In the genomic region with DNA sequence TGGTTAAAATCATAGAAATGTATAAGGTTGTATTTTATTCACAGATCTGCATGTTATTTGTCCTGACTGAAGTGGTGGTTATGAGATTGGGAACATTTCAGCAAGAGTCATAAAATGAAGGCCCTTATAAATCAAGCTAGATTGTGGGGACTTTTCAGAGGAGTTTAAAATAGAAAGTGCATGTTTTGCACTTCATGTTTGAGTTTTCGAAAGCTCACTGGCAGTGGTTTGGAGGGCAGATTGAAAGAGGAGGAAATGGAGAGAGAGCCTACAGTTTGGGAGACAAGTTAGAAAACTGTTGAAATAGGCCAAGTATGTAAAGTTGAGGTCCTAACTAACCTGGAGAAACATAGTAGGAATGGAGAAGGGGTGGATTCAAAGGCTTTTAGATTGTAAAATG, we compare ENCODE assay signal across 15 cellular contexts.
A peak's percentile ranks its signal among the peaks of the same experiment; 100 is the strongest.
DNase-seq lines count a peak whose midpoint lies in the region; ATAC-seq and TF ChIP-seq lines count a peak whose summit lies in the region.
"Had no signal": no experiment of that assay in that cellular context is flagged by ENCODE, and none has a peak within 500 bp of the region (broad histone marks: within the 10 kb centered on the region; RNA-seq: fewer than 3 reads in every experiment).

No MANE protein-coding gene starts in this region.

- H3K4me3 ChIP-seq in neutrophil (ENCODE audit: low read depth in 1 of 2, low read length in 1 of 2) (no peak overlapping the region), lower leg skin (ENCODE audit: low read depth, poor library complexity, severe bottlenecking) (no peak overlapping the region)

- no peaks in the 10 kb centered on the region for H3K27me3 ChIP-seq in neutrophil

- H3K27ac ChIP-seq in neutrophil = peak overlapping the region; percentile 36

- intact Hi-C loops in lower leg skin (cut with DNase I; ENCODE audit: low total_unique reads) = no loop called here

- H3K4me1 ChIP-seq in neutrophil (ENCODE audit: control insufficient read depth in 1 of 2, insufficient read depth in 1 of 2, low read depth in 1 of 2, low read length in 1 of 2) = peaks cover 27 to 32% of the 10 kb centered on the region in 2 experiments

- DNase-seq in T-helper 1 cell = no peak
- no peak for DNase-seq in lower leg skin (ENCODE audit: low spot score in 2 of 2)
- DNase-seq in stimulated activated CD4-positive, alpha-beta T cell treated with anti-CD3 and anti-CD28 coated beads, Interleukin-12 subunit alpha, Interleukin-12 subunit beta, amount 100 ng/mL, for 4 hours = no peak
- no peak for DNase-seq in SIG-M5 (lab: John Stamatoyannopoulos, UW)
- DNase-seq: activated effector memory CD4-positive, alpha-beta T cell treated with anti-CD3 and anti-CD28 coated beads, Interleukin-2, amount 50 U/mL, for 16 hours; DND-41; H7; NCI-H2029; nucleus accumbens; PC-3; stimulated activated CD4-positive, alpha-beta T cell treated with anti-CD3 and anti-CD28 coated beads, Interleukin-1b, Interleukin-23, amount 100 ng/mL, for 48 hours had no signal

- no peaks in the 10 kb centered on the region for H3K27me3 Mint-ChIP-seq in T-helper 1 cell treated with Interleukin-12 subunit alpha and Interleukin-12 subunit beta and Interleukin-4 antibody, amounts not matched to agents 30 μg/mL and 1 μg/mL, for 36 hours (ENCODE audit: low read depth)
- no peaks in the 10 kb centered on the region for H3K27me3 Mint-ChIP-seq in activated T-helper 17 cell treated with anti-CD3 and anti-CD28 coated beads, Interleukin-2, amount 50 U/mL, for 72 hours

- no peaks in the 10 kb centered on the region for H3K9me3 ChIP-seq in neutrophil

- TF ChIP-seq CTCF in neutrophil (IDR thresholded peaks at IDR 0.05) (no peak), lower leg skin (IDR thresholded peaks at IDR 0.05) (no peak)

- ATAC-seq in GM19438 (IDR thresholded peaks at IDR 0.05; ENCODE audit: low read depth, unreplicated experiment) = peak; percentile 67
- ATAC-seq in activated T-helper 17 cell treated with anti-CD3 and anti-CD28 coated beads, Interleukin-2, amount 50 U/mL, for 72 hours (replicated peaks) = peak; percentile 49
- ATAC-seq: PC-3 had no signal

- H3K36me3 ChIP-seq in neutrophil = no peaks in the 10 kb centered on the region

- TF ChIP-seq POLR2A in lower leg skin (IDR thresholded peaks at IDR 0.05) = no peak

- peaks cover 7% of the 10 kb centered on the region for H3K36me3 Mint-ChIP-seq in T-helper 1 cell treated with Interleukin-12 subunit alpha and Interleukin-12 subunit beta and Interleukin-4 antibody, amounts not matched to agents 30 μg/mL and 1 μg/mL, for 36 hours (ENCODE audit: low read depth)
- peaks cover 35% of the 10 kb centered on the region for H3K36me3 Mint-ChIP-seq in activated T-helper 17 cell treated with anti-CD3 and anti-CD28 coated beads, Interleukin-2, amount 50 U/mL, for 72 hours (ENCODE audit: low read depth)

- H3K4me1 Mint-ChIP-seq in T-helper 1 cell treated with Interleukin-12 subunit alpha and Interleukin-12 subunit beta and Interleukin-4 antibody, amounts not matched to agents 30 μg/mL and 1 μg/mL, for 36 hours (ENCODE audit: low read depth) = peaks cover 36% of the 10 kb centered on the region
- peaks cover 23% of the 10 kb centered on the region for H3K4me1 Mint-ChIP-seq in activated T-helper 17 cell treated with anti-CD3 and anti-CD28 coated beads, Interleukin-2, amount 50 U/mL, for 72 hours

- H3K9me3 Mint-ChIP-seq in T-helper 1 cell treated with Interleukin-12 subunit alpha and Interleukin-12 subunit beta and Interleukin-4 antibody, amounts not matched to agents 30 μg/mL and 1 μg/mL, for 36 hours = no peaks in the 10 kb centered on the region
- no peaks in the 10 kb centered on the region for H3K9me3 Mint-ChIP-seq in activated T-helper 17 cell treated with anti-CD3 and anti-CD28 coated beads, Interleukin-2, amount 50 U/mL, for 72 hours

- peak overlapping the region; percentile 36 for H3K4me3 Mint-ChIP-seq in T-helper 1 cell treated with Interleukin-12 subunit alpha and Interleukin-12 subunit beta and Interleukin-4 antibody, amounts not matched to agents 30 μg/mL and 1 μg/mL, for 36 hours
- H3K4me3 Mint-ChIP-seq in activated T-helper 17 cell treated with anti-CD3 and anti-CD28 coated beads, Interleukin-2, amount 50 U/mL, for 72 hours = peak overlapping the region; percentile 80

- peak overlapping the region; percentile 89 for H3K27ac Mint-ChIP-seq in T-helper 1 cell treated with Interleukin-12 subunit alpha and Interleukin-12 subunit beta and Interleukin-4 antibody, amounts not matched to agents 30 μg/mL and 1 μg/mL, for 36 hours
- H3K27ac Mint-ChIP-seq in activated T-helper 17 cell treated with anti-CD3 and anti-CD28 coated beads, Interleukin-2, amount 50 U/mL, for 72 hours = peak overlapping the region; percentile 91

- 17 to 42% methylated on average over 1 of the region's 1 CpG for WGBS in lower leg skin, 2 donors
